26 cellular contexts compared by ENCODE assay signal in genomic region chr6:149913085-149913484, GRCh38. TPM values are rescaled to one million over a fixed set of nuclear protein-coding genes. Genes with fewer than 3 reads are reported as not detected.
"Had no signal": no experiment of that assay in that cellular context is flagged by ENCODE, and none has a peak within 500 bp of the region (broad histone marks: within the 10 kb centered on the region; RNA-seq: fewer than 3 reads in every experiment).

No MANE protein-coding gene starts in this region.

- H3K36me3 ChIP-seq: colonic mucosa, gastroesophageal sphincter, pancreas, thyroid gland had no signal

- H3K4me3 Mint-ChIP-seq: activated CD4-positive, alpha-beta memory T cell treated with anti-CD3 and anti-CD28 coated beads, Interleukin-2, amount 10 ng/mL, durations not matched to agents 7 days and 5 days; activated CD4-positive, alpha-beta T cell treated with anti-CD3 and anti-CD28 coated beads, Interleukin-2, amount 10 ng/mL, durations not matched to agents 24 days and 14 days; activated naive CD4-positive, alpha-beta T cell treated with anti-CD3 and anti-CD28 coated beads, Interleukin-2, amount 50 U/mL, for 24 hours; activated T-helper 1 cell treated with anti-CD3 and anti-CD28 coated beads, Interleukin-12 subunit alpha, Interleukin-12 subunit beta, Interleukin-2, Interleukin-4 antibody, amounts not matched to agents 30 ng/mL and 10 ng/mL and 1 ng/mL, durations not matched to agents 14 hours and 24 hours and 36 hours; brain; central memory CD8-positive, alpha-beta T cell; memory B cell; nephron progenitor cell had no signal

- H3K4me1 ChIP-seq: colonic mucosa, gastroesophageal sphincter, pancreas, thyroid gland had no signal

- H3K27ac Mint-ChIP-seq: activated CD4-positive, alpha-beta memory T cell treated with anti-CD3 and anti-CD28 coated beads, Interleukin-2, amount 10 ng/mL, durations not matched to agents 7 days and 5 days; activated CD4-positive, alpha-beta T cell treated with anti-CD3 and anti-CD28 coated beads, Interleukin-2, amount 10 ng/mL, durations not matched to agents 24 days and 14 days; activated naive CD4-positive, alpha-beta T cell treated with anti-CD3 and anti-CD28 coated beads, Interleukin-2, amount 50 U/mL, for 24 hours; activated T-helper 1 cell treated with anti-CD3 and anti-CD28 coated beads, Interleukin-12 subunit alpha, Interleukin-12 subunit beta, Interleukin-2, Interleukin-4 antibody, amounts not matched to agents 30 ng/mL and 10 ng/mL and 1 ng/mL, durations not matched to agents 14 hours and 24 hours and 36 hours; brain; memory B cell; nephron progenitor cell had no signal

- FAIRE-seq: islet of Langerhans, pancreas had no signal

- DNase-seq: activated CD4-positive, alpha-beta memory T cell treated with anti-CD3 and anti-CD28 coated beads, Interleukin-2, amount 10 ng/mL, durations not matched to agents 7 days and 5 days; activated CD4-positive, alpha-beta T cell treated with anti-CD3 and anti-CD28 coated beads, Interleukin-2, amount 10 ng/mL, durations not matched to agents 24 days and 14 days; activated gamma-delta T cell treated with Interleukin-2 at 50 U/mL for 16 hours; colonic mucosa; left cardiac atrium; mucosa of descending colon; nephron progenitor cell; stimulated activated CD4-positive, alpha-beta T cell treated with anti-CD3 and anti-CD28 coated beads, Interleukin-15, amount 100 ng/mL, for 24 hours; stimulated activated naive CD4-positive, alpha-beta T cell treated with Interleukin-2 at 50 U/mL for 16 hours; substantia nigra; thyroid gland had no signal

- H3K4me1 Mint-ChIP-seq: activated CD4-positive, alpha-beta memory T cell treated with anti-CD3 and anti-CD28 coated beads, Interleukin-2, amount 10 ng/mL, durations not matched to agents 7 days and 5 days; activated CD4-positive, alpha-beta T cell treated with anti-CD3 and anti-CD28 coated beads, Interleukin-2, amount 10 ng/mL, durations not matched to agents 24 days and 14 days; activated naive CD4-positive, alpha-beta T cell treated with anti-CD3 and anti-CD28 coated beads, Interleukin-2, amount 50 U/mL, for 24 hours; brain; central memory CD8-positive, alpha-beta T cell; memory B cell; nephron progenitor cell had no signal

- ATAC-seq: activated CD4-positive, CD25-positive, alpha-beta regulatory T cell treated with anti-CD3 and anti-CD28 coated beads, Interleukin-2, amount 50 U/mL, for 24 hours; gastroesophageal sphincter; left cardiac atrium; mucosa of descending colon; pancreas; sciatic nerve had no signal

- H3K27me3 ChIP-seq: colonic mucosa, gastroesophageal sphincter, pancreas, thyroid gland had no signal

- H3K36me3 Mint-ChIP-seq: activated naive CD4-positive, alpha-beta T cell treated with anti-CD3 and anti-CD28 coated beads, Interleukin-2, amount 50 U/mL, for 24 hours had no signal

- H3K4me3 ChIP-seq: colonic mucosa, gastroesophageal sphincter, mucosa of descending colon, pancreas, smooth muscle cell, thyroid gland had no signal

- H3K27ac ChIP-seq: colonic mucosa, epithelial cell of prostate, gastroesophageal sphincter, pancreas, thyroid gland, VCaP had no signal

- H3K9me3 ChIP-seq: colonic mucosa, pancreas, thyroid gland had no signal

RNA-seq across cellular contexts. Expression of gene RAET1G, which starts 9.8 kb away (rescaled TPM):
- total RNA-seq: activated CD4-positive, alpha-beta memory T cell treated with anti-CD3 and anti-CD28 coated beads, Interleukin-2, amount 10 ng/mL, durations not matched to agents 7 days and 5 days; activated CD4-positive, alpha-beta T cell treated with anti-CD3 and anti-CD28 coated beads, Interleukin-2, amount 10 ng/mL, durations not matched to agents 24 days and 14 days; liver; T-helper 2 cell treated with Interferon-gamma antibody and Interleukin-4, amounts not matched to agents 100 ng/mL and 5 ng/mL, for 36 hours had no signal
- polyA plus RNA-seq: liver had no signal

RNA-seq across cellular contexts. Expression of gene RAET1E, which starts 15.2 kb away (rescaled TPM):
- total RNA-seq: activated CD4-positive, alpha-beta memory T cell treated with anti-CD3 and anti-CD28 coated beads, Interleukin-2, amount 10 ng/mL, durations not matched to agents 7 days and 5 days; activated CD4-positive, alpha-beta T cell treated with anti-CD3 and anti-CD28 coated beads, Interleukin-2, amount 10 ng/mL, durations not matched to agents 24 days and 14 days; activated T-helper 1 cell treated with anti-CD3 and anti-CD28 coated beads, Interleukin-12 subunit alpha, Interleukin-12 subunit beta, Interleukin-2, Interleukin-4 antibody, amounts not matched to agents 30 ng/mL and 10 ng/mL and 1 ng/mL, durations not matched to agents 14 hours and 24 hours and 36 hours; liver; smooth muscle cell; T-helper 2 cell treated with Interferon-gamma antibody and Interleukin-4, amounts not matched to agents 100 ng/mL and 5 ng/mL, for 36 hours had no signal
- polyA plus RNA-seq: liver, pancreas, smooth muscle cell had no signal

RNA-seq across cellular contexts. Expression of gene ULBP1, which starts 50.7 kb away (rescaled TPM):
- total RNA-seq: colonic mucosa, mucosa of descending colon, sciatic nerve had no signal
